11 cellular contexts compared by ENCODE assay signal in genomic region chr5:81232449-81233079, GRCh38. TPM values are rescaled to one million over a fixed set of nuclear protein-coding genes. Genes with fewer than 3 reads are reported as not detected.
DNase-seq lines count a peak whose midpoint lies in the region; ATAC-seq and TF ChIP-seq lines count a peak whose summit lies in the region.
"Had no signal": no experiment of that assay in that cellular context is flagged by ENCODE, and none has a peak within 500 bp of the region (broad histone marks: within the 10 kb centered on the region; RNA-seq: fewer than 3 reads in every experiment).

No MANE protein-coding gene starts in this region.

- ATAC-seq in thoracic aorta (ENCODE audit: insufficient number of reproducible peaks, low FRiP score, low read depth) (peak; percentile 87), GM21529 (IDR thresholded peaks at IDR 0.05; ENCODE audit: unreplicated experiment) (no peak), HG03025 (IDR thresholded peaks at IDR 0.05; ENCODE audit: low FRiP score, unreplicated experiment) (no peak)

- DNase-seq in MG63 (peak; percentile 67), fibroblast of lung (ENCODE audit: low read depth in 2 of 2) (peak in 1 of 2 donors; percentile 65), thoracic aorta (ENCODE audit: low spot score) (peak; percentile 81), midbrain (lab: John Stamatoyannopoulos, UW) (no peak), DMS79 (lab: John Stamatoyannopoulos, UW) (no peak)
- DNase-seq: DND-41, NCI-H187 treated with DMSO at 0.1 percent for 48 hours, SJCRH30 had no signal

- peak overlapping the region; percentile 65 for H3K4me2 ChIP-seq in fibroblast of lung (ENCODE audit: extremely low read depth, insufficient read depth, low read length)

- H3K27me3 ChIP-seq in MG63 (no peaks in the 10 kb centered on the region), fibroblast of lung (ENCODE audit: control insufficient read depth, insufficient read depth, low read length) (no peaks in the 10 kb centered on the region), mucosa of rectum (ENCODE audit: control insufficient read depth in 2 of 2, insufficient read depth in 2 of 2, low read length in 2 of 2) (no peaks in the 10 kb centered on the region), thoracic aorta (replicated peaks; ENCODE audit: insufficient read depth) (no peaks in the 10 kb centered on the region)
- H3K27me3 ChIP-seq: SJCRH30 had no signal

- H3K4me3 ChIP-seq in MG63 (no peak overlapping the region), fibroblast of lung (replicated peaks in 1 of 4; ENCODE audit: control extremely low read depth in 1 of 4, insufficient read depth in 1 of 4, low read depth in 3 of 4, low read length in 4 of 4) (peak overlapping the region in 1 of 4 experiments; percentile 49), mucosa of rectum (ENCODE audit: low read length in 2 of 2) (peak overlapping the region; percentile 46 to 64), thoracic aorta (peak overlapping the region; percentile 68)
- H3K4me3 ChIP-seq: SJCRH30 had no signal

- H3K27ac ChIP-seq in fibroblast of lung (ENCODE audit: insufficient read depth, low read length): peak overlapping the region; percentile 40
- no peak overlapping the region for H3K27ac ChIP-seq in mucosa of rectum (ENCODE audit: low read depth in 2 of 2, low read length in 2 of 2)
- H3K27ac ChIP-seq in thoracic aorta: peak overlapping the region; percentile 95 to 96
- H3K27ac ChIP-seq: SJCRH30 had no signal

- H3K9me3 ChIP-seq in MG63 (no peaks in the 10 kb centered on the region), fibroblast of lung (ENCODE audit: control insufficient read depth, insufficient read depth, low read depth, low read length) (no peaks in the 10 kb centered on the region), mucosa of rectum (ENCODE audit: control insufficient read depth in 2 of 2, low read length in 2 of 2) (no peaks in the 10 kb centered on the region), thoracic aorta (no peaks in the 10 kb centered on the region)
- H3K9me3 ChIP-seq: SJCRH30 had no signal

- H3K9ac ChIP-seq in fibroblast of lung (ENCODE audit: insufficient read depth, low read length) (no peak overlapping the region), mucosa of rectum (ENCODE audit: low read depth in 1 of 2, low read length in 2 of 2) (no peak overlapping the region)

- peaks cover 7% of the 10 kb centered on the region for H3K4me1 ChIP-seq in fibroblast of lung (ENCODE audit: control insufficient read depth, extremely low read depth, insufficient read depth, low read length)
- H3K4me1 ChIP-seq in mucosa of rectum (ENCODE audit: control insufficient read depth in 2 of 2, insufficient read depth in 2 of 2, low read length in 2 of 2): no peaks in the 10 kb centered on the region
- peaks cover 31 to 53% of the 10 kb centered on the region in 2 donors for H3K4me1 ChIP-seq in thoracic aorta (ENCODE audit: control insufficient read depth in 1 of 2, low read depth in 2 of 2)
- H3K4me1 ChIP-seq: SJCRH30 had no signal

- H2AFZ ChIP-seq in fibroblast of lung (ENCODE audit: low read length): peak overlapping the region; percentile 53

- TF ChIP-seq CTCF in fibroblast of lung (conservative IDR thresholded peaks at IDR 0.05 in 1 of 2, IDR thresholded peaks at IDR 0.05 in 1 of 2; ENCODE audit: low read depth in 1 of 2, low read length in 2 of 2) (no peak), thoracic aorta (IDR thresholded peaks at IDR 0.05) (no peak)

- H4K20me1 ChIP-seq in fibroblast of lung (ENCODE audit: control insufficient read depth, extremely low read depth, insufficient read depth, low read length): no peaks in the 10 kb centered on the region

- H3K36me3 ChIP-seq in MG63 (no peaks in the 10 kb centered on the region), fibroblast of lung (ENCODE audit: control insufficient read depth, insufficient read depth, low read length) (peaks cover 1% of the 10 kb centered on the region), mucosa of rectum (ENCODE audit: control insufficient read depth in 2 of 2, insufficient read depth in 2 of 2, low read length in 2 of 2) (no peaks in the 10 kb centered on the region), thoracic aorta (no peaks in the 10 kb centered on the region)

- no peaks in the 10 kb centered on the region for H3K79me2 ChIP-seq in fibroblast of lung (ENCODE audit: control insufficient read depth, insufficient read depth, low read length)

RNA-seq across cellular contexts. Expression of gene CKMT2, which starts 0.6 kb away (rescaled TPM):
- total RNA-seq in MG63 (2014; rRNA removed; shearing (Covaris generic); ENCODE audit: low replicate concordance): not detected in 2 replicates
- total RNA-seq in fibroblast of lung (8.0 and 19.3 TPM in 2 replicates), thoracic aorta (10 to 100 TPM; 16.8 to 20.6 TPM)
- 1.9 and 2.3 TPM in 2 replicates for polyA plus RNA-seq in fibroblast of lung
- 1.3 and 1.5 TPM in 2 replicates for polyA plus RNA-seq in fibroblast of lung (2012)
- polyA minus RNA-seq in fibroblast of lung (ENCODE audit: low replicate concordance): 5.7 and 14.5 TPM in 2 replicates
- total RNA-seq: SJCRH30 had no signal

Comparison
In these comparisons a context has a peak if more than half of its experiments do, and no peak if none do; other contexts are left out.
1. DNase-seq: peak in MG63 (single experiment) and thoracic aorta (single experiment); none in midbrain (single experiment) and DMS79 (single experiment).
2. H3K27ac ChIP-seq: peak in fibroblast of lung (single experiment) and thoracic aorta (2 of 2); none in mucosa of rectum (0 of 2).